Comparison of ENCODE assay signal across 13 cellular contexts in the genomic region with DNA sequence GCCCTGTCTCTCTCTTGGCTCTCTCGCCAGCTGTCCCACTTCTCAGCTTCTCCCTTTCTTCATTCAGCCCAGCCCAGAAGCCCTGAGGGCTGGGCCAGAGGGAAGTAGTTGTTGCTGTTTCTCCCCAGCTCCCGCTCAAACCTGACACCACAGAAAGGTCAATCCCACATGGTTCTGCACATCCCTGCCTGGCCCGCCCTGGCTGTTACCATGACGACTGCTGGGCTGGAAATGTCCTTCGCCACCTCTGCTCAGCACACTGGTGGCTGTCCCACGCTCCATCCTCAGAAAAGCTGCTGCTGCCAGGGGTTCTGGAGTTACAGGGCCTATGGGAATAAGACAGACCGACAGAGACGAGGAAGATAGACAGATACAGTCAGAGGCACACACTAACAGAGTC.
"Had no signal": no experiment of that assay in that cellular context is flagged by ENCODE, and none has a peak within 500 bp of the region (broad histone marks: within the 10 kb centered on the region; RNA-seq: fewer than 3 reads in every experiment).

No MANE protein-coding gene starts in this region.

- H3K4me1 ChIP-seq: gastroesophageal sphincter, tibial artery, uterus had no signal

- H3K9me3 ChIP-seq: adrenal gland, gastroesophageal sphincter, neutrophil, tibial artery, uterus had no signal

- H3K27ac Mint-ChIP-seq: activated CD4-positive, alpha-beta T cell treated with anti-CD3 and anti-CD28 coated beads for 36 hours; activated CD8-positive, alpha-beta T cell treated with anti-CD3 and anti-CD28 coated beads, Interleukin-2, amount 10 ng/mL, durations not matched to agents 7 days and 5 days; activated naive CD4-positive, alpha-beta T cell treated with anti-CD3 and anti-CD28 coated beads for 36 hours; stimulated activated effector memory CD8-positive, alpha-beta T cell treated with anti-CD3 and anti-CD28 coated beads, Interleukin-12 subunit alpha, Interleukin-12 subunit beta, amount 100 ng/mL, for 72 hours had no signal

- H3K36me3 ChIP-seq: adrenal gland, neutrophil, uterus had no signal

- ATAC-seq: activated CD4-positive, alpha-beta T cell treated with anti-CD3 and anti-CD28 coated beads for 36 hours; activated CD8-positive, alpha-beta T cell treated with anti-CD3 and anti-CD28 coated beads, Interleukin-2, amount 10 ng/mL, durations not matched to agents 7 days and 5 days; gastroesophageal sphincter; right cardiac atrium; stimulated activated effector memory CD8-positive, alpha-beta T cell treated with anti-CD3 and anti-CD28 coated beads, Interleukin-12 subunit alpha, Interleukin-12 subunit beta, amount 100 ng/mL, for 72 hours had no signal

- DNase-seq: activated CD4-positive, alpha-beta T cell treated with anti-CD3 and anti-CD28 coated beads for 36 hours; activated CD8-positive, alpha-beta T cell treated with anti-CD3 and anti-CD28 coated beads, Interleukin-2, amount 10 ng/mL, durations not matched to agents 7 days and 5 days; activated naive CD4-positive, alpha-beta T cell treated with anti-CD3 and anti-CD28 coated beads for 36 hours; central memory CD4-positive, alpha-beta T cell; effector memory CD4-positive, alpha-beta T cell; right cardiac atrium; tibial artery; uterus had no signal

- H3K4me3 Mint-ChIP-seq: activated CD4-positive, alpha-beta T cell treated with anti-CD3 and anti-CD28 coated beads for 36 hours; activated CD8-positive, alpha-beta T cell treated with anti-CD3 and anti-CD28 coated beads, Interleukin-2, amount 10 ng/mL, durations not matched to agents 7 days and 5 days; activated naive CD4-positive, alpha-beta T cell treated with anti-CD3 and anti-CD28 coated beads for 36 hours; stimulated activated effector memory CD8-positive, alpha-beta T cell treated with anti-CD3 and anti-CD28 coated beads, Interleukin-12 subunit alpha, Interleukin-12 subunit beta, amount 100 ng/mL, for 72 hours had no signal

- H3K9me3 Mint-ChIP-seq: activated naive CD4-positive, alpha-beta T cell treated with anti-CD3 and anti-CD28 coated beads for 36 hours; stimulated activated effector memory CD8-positive, alpha-beta T cell treated with anti-CD3 and anti-CD28 coated beads, Interleukin-12 subunit alpha, Interleukin-12 subunit beta, amount 100 ng/mL, for 72 hours had no signal

- H3K27me3 Mint-ChIP-seq: activated CD4-positive, alpha-beta T cell treated with anti-CD3 and anti-CD28 coated beads for 36 hours had no signal

- H3K4me1 Mint-ChIP-seq: activated CD4-positive, alpha-beta T cell treated with anti-CD3 and anti-CD28 coated beads for 36 hours had no signal

- H3K27ac ChIP-seq: adrenal gland, coronary artery, gastroesophageal sphincter, neutrophil, tibial artery, uterus had no signal

- H3K4me3 ChIP-seq: adrenal gland, coronary artery, gastroesophageal sphincter, tibial artery, uterus had no signal
